Comparison of ENCODE assay signal across 5 cellular contexts in the genomic region with DNA sequence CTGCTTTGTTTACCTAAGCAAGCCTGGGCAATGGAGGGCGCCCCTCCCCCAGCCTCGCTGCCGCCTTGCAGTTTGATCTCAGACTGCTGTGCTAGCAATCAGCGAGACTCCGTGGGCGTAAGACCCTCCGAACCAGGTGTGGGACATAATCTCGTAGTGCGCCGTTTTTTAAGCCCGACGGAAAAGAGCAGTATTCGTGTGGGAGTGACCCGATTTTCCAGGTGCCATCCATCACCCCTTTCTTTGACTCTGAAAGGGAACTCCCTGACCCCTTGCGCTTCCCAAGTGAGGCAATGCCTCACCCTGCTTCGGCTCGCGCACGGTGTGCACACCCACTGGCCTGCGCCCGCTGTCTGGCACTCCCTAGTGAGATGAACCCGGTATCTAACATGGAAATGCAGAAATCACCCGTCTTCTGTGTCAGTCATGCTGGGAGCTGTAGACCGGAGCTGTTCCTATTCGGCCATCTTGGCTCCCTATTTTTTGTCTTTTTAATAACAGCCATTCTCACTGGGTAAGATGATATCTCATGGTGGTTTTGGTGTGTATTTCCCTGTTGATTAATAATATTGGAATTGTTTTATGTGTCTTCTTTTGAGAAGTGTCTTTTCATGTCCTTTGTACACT. TPM values are rescaled to one million over a fixed set of nuclear protein-coding genes. Genes with fewer than 3 reads are reported as not detected.
"Had no signal": no experiment of that assay in that cellular context is flagged by ENCODE, and none has a peak within 500 bp of the region (broad histone marks: within the 10 kb centered on the region; RNA-seq: fewer than 3 reads in every experiment).

No MANE protein-coding gene starts in this region.

RNA-seq across cellular contexts. Expression of a gene that starts 40.4 kb away (rescaled TPM):
- total RNA-seq: activated CD4-positive, alpha-beta T cell treated with anti-CD3 and anti-CD28 coated beads, Interleukin-2, amount 10 ng/mL, durations not matched to agents 7 days and 5 days; colonic mucosa; left lung; stomach; T-helper 17 cell had no signal
- polyA plus RNA-seq: stomach had no signal
